8 cellular contexts compared by ENCODE assay signal in genomic region chr11:64854534-64855502, GRCh38. TPM values are rescaled to one million over a fixed set of nuclear protein-coding genes. Genes with fewer than 3 reads are reported as not detected.
A peak's percentile ranks its signal among the peaks of the same experiment; 100 is the strongest.
DNase-seq lines count a peak whose midpoint lies in the region; TF ChIP-seq lines count a peak whose summit lies in the region.

No MANE protein-coding gene starts in this region.

- H3K9me2 ChIP-seq in hepatocyte (replicated peaks; ENCODE audit: insufficient read depth), result no peaks in the 10 kb centered on the region

- peak; percentile 78 for DNase-seq in DMS53 treated with DMSO at 0.1 percent for 48 hours (lab: John Stamatoyannopoulos, UW; ENCODE audit: unreplicated experiment)
- DNase-seq in NCI-H460 (ENCODE audit: extremely low read depth, low read depth), result peak; percentile 94
- DNase-seq in amniotic stem cell (lab: John Stamatoyannopoulos, UW), result peak; percentile 85
- peak; percentile 81 for DNase-seq in hepatocyte (ENCODE audit: low spot score)
- DNase-seq in smooth muscle cell (lab: John Stamatoyannopoulos, UW; ENCODE audit: unreplicated experiment), result peak; percentile 55
- DNase-seq in SKM-1 treated with dmso at 0.1 percent for 144 hours (lab: John Stamatoyannopoulos, UW; ENCODE audit: unreplicated experiment), result no peak
- DNase-seq in amygdala (lab: John Stamatoyannopoulos, UW), result no peak
- DNase-seq in WERI-Rb-1, result no peak

- H3K9me3 ChIP-seq in hepatocyte (ENCODE audit: low read depth), result no peaks in the 10 kb centered on the region
- H3K9me3 ChIP-seq in smooth muscle cell (replicated peaks; ENCODE audit: low read depth), result no peaks in the 10 kb centered on the region
- H3K9me3 ChIP-seq in WERI-Rb-1 (ENCODE audit: severe bottlenecking), result no peaks in the 10 kb centered on the region

- peaks cover 16% of the 10 kb centered on the region for H3F3A ChIP-seq in smooth muscle cell (ENCODE audit: low read depth)

- peaks cover 30% of the 10 kb centered on the region for H3K4me1 ChIP-seq in hepatocyte (ENCODE audit: insufficient read depth)
- H3K4me1 ChIP-seq in smooth muscle cell (ENCODE audit: low read depth), result no peaks in the 10 kb centered on the region

- H3K36me3 ChIP-seq in hepatocyte (replicated peaks; ENCODE audit: insufficient read depth, low read depth), result no peaks in the 10 kb centered on the region
- H3K36me3 ChIP-seq in smooth muscle cell (ENCODE audit: low read depth), result no peaks in the 10 kb centered on the region
- peaks cover 18% of the 10 kb centered on the region for H3K36me3 ChIP-seq in WERI-Rb-1

- TF ChIP-seq CTCF in hepatocyte (IDR thresholded peaks at IDR 0.05; ENCODE audit: poor library complexity) (no peak), smooth muscle cell (IDR thresholded peaks at IDR 0.05; ENCODE audit: borderline replicate concordance, insufficient read depth, poor library complexity, severe bottlenecking) (no peak), WERI-Rb-1 (IDR thresholded peaks at IDR 0.05; ENCODE audit: low read depth, low read length) (no peak)

- WGBS in hepatocyte (ENCODE audit: low lambda C conversion rate, missing lambda C conversion rate), result 84% methylated on average over 45 of the region's 45 CpGs
- WGBS in smooth muscle cell (ENCODE audit: low lambda C conversion rate), result 73% methylated on average over 45 of the region's 45 CpGs

- peaks cover 31% of the 10 kb centered on the region for H3K79me2 ChIP-seq in hepatocyte
- peaks cover 21% of the 10 kb centered on the region for H3K79me2 ChIP-seq in smooth muscle cell (ENCODE audit: low read depth)

- H3K27me3 ChIP-seq in hepatocyte (no peaks in the 10 kb centered on the region), smooth muscle cell (ENCODE audit: low read depth) (no peaks in the 10 kb centered on the region), WERI-Rb-1 (ENCODE audit: insufficient read depth, low read depth, severe bottlenecking) (no peaks in the 10 kb centered on the region)

- no peak overlapping the region for H3K4me3 ChIP-seq in hepatocyte
- no peak overlapping the region for H3K4me3 ChIP-seq in smooth muscle cell
- no peak overlapping the region for H3K4me3 ChIP-seq in WERI-Rb-1 (ENCODE audit: low read depth, low read length)

- no peaks in the 10 kb centered on the region for H4K20me1 ChIP-seq in hepatocyte (ENCODE audit: insufficient read depth, poor library complexity, severe bottlenecking)
- peaks cover 18% of the 10 kb centered on the region for H4K20me1 ChIP-seq in smooth muscle cell (ENCODE audit: low read depth)

- H3K4me2 ChIP-seq in hepatocyte, result peak overlapping the region; percentile 52
- peak overlapping the region; percentile 53 for H3K4me2 ChIP-seq in smooth muscle cell

- no peak overlapping the region for H2AFZ ChIP-seq in hepatocyte
- no peak overlapping the region for H2AFZ ChIP-seq in smooth muscle cell (ENCODE audit: low read depth)

- H3K27ac ChIP-seq in hepatocyte (peak overlapping the region; percentile 93), smooth muscle cell (ENCODE audit: low read depth) (peak overlapping the region; percentile 82), WERI-Rb-1 (no peak overlapping the region)

- peak overlapping the region; percentile 50 for H3K9ac ChIP-seq in smooth muscle cell (ENCODE audit: low read depth)

RNA-seq across cellular contexts. Expression of gene CDC42BPG, which starts 10.4 kb away (rescaled TPM):
- total RNA-seq in NCI-H460 (2014; rRNA removed; shearing (Covaris generic)), result 0.02 TPM in 1 of 2 replicates, not detected in the other
- 0.24 and 0.31 TPM in 2 replicates for polyA plus RNA-seq in NCI-H460 (2014; cell fraction: nucleus; rRNA removed)
- total RNA-seq in hepatocyte (6.5 and 8.4 TPM in 2 replicates), smooth muscle cell (3.0 and 4.7 TPM in 2 replicates)
- polyA plus RNA-seq in hepatocyte (3.1 and 5.5 TPM in 2 replicates), smooth muscle cell (1.7 and 5.9 TPM in 2 replicates)

RNA-seq across cellular contexts. Expression of gene EHD1, which starts 23.6 kb away (rescaled TPM):
- 20.5 and 29.1 TPM in 2 replicates for total RNA-seq in NCI-H460 (2014; rRNA removed; shearing (Covaris generic))
- polyA plus RNA-seq in NCI-H460 (2014; cell fraction: nucleus; rRNA removed), result 22.9 and 28.6 TPM in 2 replicates
- 44.8 and 52.4 TPM in 2 replicates for total RNA-seq in hepatocyte
- polyA plus RNA-seq in hepatocyte, result 66.6 and 69.5 TPM in 2 replicates
- 30.9 and 59.8 TPM in 2 replicates for total RNA-seq in smooth muscle cell
- 42.8 and 46.7 TPM in 2 replicates for polyA plus RNA-seq in smooth muscle cell

RNA-seq across cellular contexts. Expression of gene MEN1, which starts 44.5 kb away (rescaled TPM):
- 11.8 and 14.0 TPM in 2 replicates for total RNA-seq in NCI-H460 (2014; rRNA removed; shearing (Covaris generic))
- 18.5 and 21.4 TPM in 2 replicates for polyA plus RNA-seq in NCI-H460 (2014; cell fraction: nucleus; rRNA removed)
- total RNA-seq in hepatocyte, result 14.1 and 18.6 TPM in 2 replicates
- polyA plus RNA-seq in hepatocyte, result 49.1 and 49.9 TPM in 2 replicates
- 10.5 and 11.6 TPM in 2 replicates for total RNA-seq in smooth muscle cell
- 35.4 and 37.3 TPM in 2 replicates for polyA plus RNA-seq in smooth muscle cell

RNA-seq across cellular contexts. Expression of gene MAP4K2, which starts 51.8 kb away (rescaled TPM):
- 7.3 and 12.1 TPM in 2 replicates for total RNA-seq in NCI-H460 (2014; rRNA removed; shearing (Covaris generic))
- 57.6 and 67.9 TPM in 2 replicates for polyA plus RNA-seq in NCI-H460 (2014; cell fraction: nucleus; rRNA removed)
- 7.8 and 23.5 TPM in 2 replicates for total RNA-seq in hepatocyte
- 9.0 and 13.2 TPM in 2 replicates for polyA plus RNA-seq in hepatocyte
- total RNA-seq in smooth muscle cell, result 25.9 and 28.9 TPM in 2 replicates
- 20.0 and 23.6 TPM in 2 replicates for polyA plus RNA-seq in smooth muscle cell

Comparison
In these comparisons a context has a peak if more than half of its experiments do, and no peak if none do; other contexts are left out.
1. DNase-seq: peak in DMS53 treated with DMSO at 0.1 percent for 48 hours (single experiment), NCI-H460 (single experiment), amniotic stem cell (single experiment), hepatocyte (single experiment) and smooth muscle cell (single experiment); none in SKM-1 treated with dmso at 0.1 percent for 144 hours (single experiment), amygdala (0 of 56) and WERI-Rb-1 (single experiment).